In the genomic region with DNA sequence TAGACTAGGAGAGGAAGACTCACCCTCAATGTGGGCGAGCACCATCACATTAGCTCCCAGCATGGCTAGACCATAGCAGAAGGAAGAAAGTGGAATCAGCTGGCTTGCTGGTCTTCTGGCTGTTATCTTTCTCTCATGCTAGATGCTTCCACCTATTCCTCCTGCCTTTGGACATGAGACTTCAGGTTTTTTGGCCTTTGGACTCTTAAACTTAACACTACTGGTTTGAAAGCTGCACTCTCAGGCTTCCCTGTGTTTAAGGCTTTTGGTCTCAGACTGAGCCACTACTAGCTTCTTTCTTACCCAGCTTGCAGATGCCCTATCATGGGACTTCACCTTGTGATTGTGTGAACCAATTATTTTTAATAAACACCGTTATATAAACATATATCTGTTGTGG, we compare ENCODE assay signal across 39 cellular contexts. TPM values are rescaled to one million over a fixed set of nuclear protein-coding genes. Genes with fewer than 3 reads are reported as not detected.
"Had no signal": no experiment of that assay in that cellular context is flagged by ENCODE, and none has a peak within 500 bp of the region (broad histone marks: within the 10 kb centered on the region; RNA-seq: fewer than 3 reads in every experiment).

No MANE protein-coding gene starts in this region.

- DNase-seq: Karpas-422, Kasumi-1, MG63, MM.1S, MV-4-11, NCI-H1048, NCI-H1092, NCI-H1092 treated with DMSO at 0.1 percent for 48 hours, NCI-H1105, NCI-H1105 treated with DMSO at 0.1 percent for 48 hours, NCI-H1417, NCI-H1417 treated with DMSO at 0.1 percent for 48 hours, NCI-H1436, NCI-H1436 treated with DMSO at 0.1 percent for 48 hours, NCI-H146, NCI-H1694, NCI-H1694 treated with DMSO at 0.1 percent for 48 hours, NCI-H187, NCI-H187 treated with DMSO at 0.1 percent for 48 hours, NCI-H1930, NCI-H2029, NCI-H2029 treated with DMSO at 0.1 percent for 48 hours, NCI-H2081, NCI-H2081 treated with DMSO at 0.1 percent for 48 hours, NCI-H2107, NCI-H2171, NCI-H2171 treated with DMSO at 0.1 percent for 48 hours, NCI-H2227 treated with DMSO at 0.1 percent for 48 hours, NCI-H226, NCI-H345, NCI-H446, NCI-H446 treated with DMSO at 0.1 percent for 48 hours, NCI-H510A, NCI-H510A treated with DMSO at 0.1 percent for 48 hours, NCI-H524 had no signal

- H3K4me3 ChIP-seq: MG63 had no signal

- H3K9me3 ChIP-seq: MG63 had no signal

- H3K27me3 ChIP-seq: MG63 had no signal

- H3K36me3 ChIP-seq: MG63 had no signal

RNA-seq across cellular contexts. Expression of a gene that starts 39.0 kb away (rescaled TPM):
- total RNA-seq: LHCN-M2, M059J, MCF 10A, NCI-H460 had no signal
